26 cellular contexts compared by ENCODE assay signal in the genomic region with DNA sequence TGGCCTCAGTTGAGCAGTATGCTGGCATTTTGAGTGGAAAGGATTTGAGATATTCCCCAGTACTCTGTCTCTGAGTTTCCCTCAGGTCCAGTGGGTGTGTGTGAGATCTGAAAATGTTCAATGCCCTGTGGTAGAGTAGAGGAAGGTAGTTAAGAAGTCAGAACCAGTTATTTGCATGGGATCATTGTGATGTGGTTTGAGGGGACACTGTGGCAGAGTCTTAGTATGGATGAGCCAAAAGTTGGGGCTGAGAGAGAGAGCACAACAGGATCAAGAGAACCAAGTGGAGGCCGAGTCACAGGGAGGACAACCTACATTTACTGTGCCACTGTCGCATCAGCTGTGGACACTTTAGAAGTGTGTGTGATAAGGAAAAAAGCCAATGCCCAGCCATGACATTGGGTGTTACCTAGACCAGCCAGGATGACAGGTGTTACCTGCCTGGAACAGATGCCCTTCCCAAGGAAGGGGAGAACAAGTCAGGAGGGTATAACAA.
A peak's percentile ranks its signal among the peaks of the same experiment; 100 is the strongest.
DNase-seq lines count a peak whose midpoint lies in the region; ATAC-seq lines count a peak whose summit lies in the region.
"Had no signal": no experiment of that assay in that cellular context is flagged by ENCODE, and none has a peak within 500 bp of the region (broad histone marks: within the 10 kb centered on the region; RNA-seq: fewer than 3 reads in every experiment).

No MANE protein-coding gene starts in this region.

- no peak overlapping the region for H3K4me3 Mint-ChIP-seq in activated CD4-positive, alpha-beta T cell treated with anti-CD3 and anti-CD28 coated beads for 36 hours
- H3K4me3 Mint-ChIP-seq in T-helper 17 cell = no peak overlapping the region
- H3K4me3 Mint-ChIP-seq: brain, mesothelial cell of epicardium had no signal

- peak overlapping the region; percentile 8 for H3K27ac Mint-ChIP-seq in activated CD4-positive, alpha-beta T cell treated with anti-CD3 and anti-CD28 coated beads for 36 hours
- peak overlapping the region; percentile 1 for H3K27ac Mint-ChIP-seq in T-helper 17 cell
- H3K27ac Mint-ChIP-seq: brain; CD4-positive, alpha-beta memory T cell; mesothelial cell of epicardium had no signal

- peak overlapping the region; percentile 21; the same call in 1 of the 2 replicates for H3K4me3 ChIP-seq in GM08714 (ENCODE audit: low read length)
- H3K4me3 ChIP-seq: adrenal gland, GM23248, left ventricle myocardium inferior, tibial artery had no signal

- peaks cover 22% of the 10 kb centered on the region for H3K27me3 Mint-ChIP-seq in activated CD4-positive, alpha-beta T cell treated with anti-CD3 and anti-CD28 coated beads for 36 hours
- peaks cover 25% of the 10 kb centered on the region for H3K27me3 Mint-ChIP-seq in T-helper 17 cell
- H3K27me3 Mint-ChIP-seq: brain had no signal

- intact Hi-C loops in activated CD4-positive, alpha-beta T cell treated with anti-CD3 and anti-CD28 coated beads for 36 hours (cut with DNase I, micrococcal nuclease) = loop anchor here (2.0 to 5.0 kb wide), 8 partner anchors 58 to 1857 kb away; partner anchors contain the start of gene CLINT1 (in 1 of the 2)

- CTCF ChIA-PET in activated CD4-positive, alpha-beta T cell treated with anti-CD3 and anti-CD28 coated beads for 36 hours (lab: Charles Lee) = interaction anchor here (0.5 to 1.0 kb wide), 3 partner anchors 26 to 1588 kb away, joined by 3 read pairs; no protein-coding TSS in a partner anchor

- no peak for DNase-seq in activated CD4-positive, alpha-beta T cell treated with anti-CD3 and anti-CD28 coated beads for 36 hours
- no peak for DNase-seq in activated CD4-positive, alpha-beta T cell treated with anti-CD3 and anti-CD28 coated beads for 4 hours
- DNase-seq in T-helper 17 cell (no peak), islet precursor cell (peak; percentile 11), DMS153 treated with DMSO at 0.1 percent for 48 hours (lab: John Stamatoyannopoulos, UW; ENCODE audit: unreplicated experiment) (no peak), RKO (ENCODE audit: low spot score) (no peak), dedifferentiated amniotic fluid mesenchymal stem cell (ENCODE audit: extremely low spot score) (no peak)
- DNase-seq: 8988T; activated gamma-delta T cell; adrenal gland; CD4-positive, alpha-beta memory T cell; DMS 273 treated with DMSO at 0.1 percent for 48 hours; left ventricle myocardium inferior; naive B cell; NCI-H1417 treated with DMSO at 0.1 percent for 48 hours; NCI-H2081 treated with DMSO at 0.1 percent for 48 hours; NCI-H82; T-helper 9 cell; tibial artery; WERI-Rb-1 had no signal

- POLR2A ChIA-PET in activated CD4-positive, alpha-beta T cell treated with anti-CD3 and anti-CD28 coated beads for 36 hours (lab: Charles Lee) = no interaction called here

- no peak for ATAC-seq in activated CD4-positive, alpha-beta T cell treated with anti-CD3 and anti-CD28 coated beads for 36 hours
- no peak for ATAC-seq in T-helper 17 cell
- ATAC-seq: PC-3, Right ventricle myocardium inferior had no signal

- peaks cover 45% of the 10 kb centered on the region for H3K4me1 Mint-ChIP-seq in activated CD4-positive, alpha-beta T cell treated with anti-CD3 and anti-CD28 coated beads for 36 hours
- peaks cover 15% of the 10 kb centered on the region for H3K4me1 Mint-ChIP-seq in T-helper 17 cell

- no peaks in the 10 kb centered on the region for H3K36me3 Mint-ChIP-seq in activated CD4-positive, alpha-beta T cell treated with anti-CD3 and anti-CD28 coated beads for 36 hours (ENCODE audit: low read depth)
- H3K36me3 Mint-ChIP-seq in T-helper 17 cell (ENCODE audit: low read depth) = peaks cover 2% of the 10 kb centered on the region
- H3K36me3 Mint-ChIP-seq: brain; CD4-positive, alpha-beta memory T cell; mesothelial cell of epicardium; naive B cell had no signal

- H3K9me3 Mint-ChIP-seq in activated CD4-positive, alpha-beta T cell treated with anti-CD3 and anti-CD28 coated beads for 36 hours (ENCODE audit: low read depth) = no peaks in the 10 kb centered on the region
- H3K9me3 Mint-ChIP-seq: brain; CD4-positive, alpha-beta memory T cell; mesothelial cell of epicardium had no signal

- H3K9me3 ChIP-seq in T-helper 17 cell (ENCODE audit: control insufficient read depth, low read length, poor library complexity, severe bottlenecking) = no peaks in the 10 kb centered on the region
- H3K9me3 ChIP-seq: adrenal gland, left ventricle myocardium inferior, tibial artery had no signal
